Comparison of ENCODE assay signal across 18 cellular contexts in genomic region chr12:49818241-49818640, GRCh38.
"Had no signal": no experiment of that assay in that cellular context is flagged by ENCODE, and none has a peak within 500 bp of the region (broad histone marks: within the 10 kb centered on the region; RNA-seq: fewer than 3 reads in every experiment).

No MANE protein-coding gene starts in this region.

- H3K27me3 ChIP-seq: dorsolateral prefrontal cortex, hepatocyte, transverse colon had no signal

- H3K4me3 ChIP-seq: dorsolateral prefrontal cortex, hepatocyte, skin epidermis, thoracic aorta, transverse colon had no signal

- H3K4me3 Mint-ChIP-seq: naive B cell; stimulated activated naive B cell treated with anti-CD40 and anti-IgM and Interleukin-4, amounts not matched to agents 10 μg/mL and 1 μg/mL and 100 μg/mL, for 72 hours; stimulated activated naive CD8-positive, alpha-beta T cell treated with anti-CD3 and anti-CD28 coated beads, Interleukin-15, amount 100 ng/mL, for 72 hours had no signal

- DNase-seq: cortex of kidney; dorsolateral prefrontal cortex; effector CD8-positive, alpha-beta T cell; foreskin melanocyte; head of caudate nucleus; left colon; mesendoderm; naive B cell; stimulated activated CD4-positive, alpha-beta T cell treated with anti-CD3 and anti-CD28 coated beads, Interleukin-2, amount 100 ng/mL, for 24 hours; stimulated activated CD4-positive, alpha-beta T cell treated with anti-CD3 and anti-CD28 coated beads, Interleukin-4, amount 100 ng/mL, for 4 hours; stimulated activated naive B cell treated with anti-CD40 and anti-IgM and Interleukin-4, amounts not matched to agents 10 μg/mL and 1 μg/mL and 100 μg/mL, for 72 hours; stimulated activated naive CD8-positive, alpha-beta T cell treated with anti-CD3 and anti-CD28 coated beads, Interleukin-15, amount 100 ng/mL, for 72 hours; substantia nigra; transverse colon had no signal

- H3K27ac Mint-ChIP-seq: stimulated activated naive B cell treated with anti-CD40 and anti-IgM and Interleukin-4, amounts not matched to agents 10 μg/mL and 1 μg/mL and 100 μg/mL, for 72 hours had no signal

- H3K36me3 ChIP-seq: transverse colon had no signal

- H3K9me3 Mint-ChIP-seq: naive B cell; stimulated activated naive B cell treated with anti-CD40 and anti-IgM and Interleukin-4, amounts not matched to agents 10 μg/mL and 1 μg/mL and 100 μg/mL, for 72 hours; stimulated activated naive CD8-positive, alpha-beta T cell treated with anti-CD3 and anti-CD28 coated beads, Interleukin-15, amount 100 ng/mL, for 72 hours had no signal

- H3K27me3 Mint-ChIP-seq: naive B cell; stimulated activated naive B cell treated with anti-CD40 and anti-IgM and Interleukin-4, amounts not matched to agents 10 μg/mL and 1 μg/mL and 100 μg/mL, for 72 hours; stimulated activated naive CD8-positive, alpha-beta T cell treated with anti-CD3 and anti-CD28 coated beads, Interleukin-15, amount 100 ng/mL, for 72 hours had no signal

- H3K27ac ChIP-seq: dorsolateral prefrontal cortex, hepatocyte, skin epidermis, thoracic aorta, transverse colon had no signal

- ATAC-seq: left colon; sciatic nerve; stimulated activated naive B cell treated with anti-CD40 and anti-IgM and Interleukin-4, amounts not matched to agents 10 μg/mL and 1 μg/mL and 100 μg/mL, for 72 hours; stimulated activated naive CD8-positive, alpha-beta T cell treated with anti-CD3 and anti-CD28 coated beads, Interleukin-15, amount 100 ng/mL, for 72 hours had no signal

- H3K9me3 ChIP-seq: thoracic aorta, transverse colon had no signal
